In genomic region chr14:21088687-21089086, GRCh38 we compare ENCODE assay signal across 19 cellular contexts. TPM values are rescaled to one million over a fixed set of nuclear protein-coding genes. Genes with fewer than 3 reads are reported as not detected.
DNase-seq lines count a peak whose midpoint lies in the region; ATAC-seq and TF ChIP-seq lines count a peak whose summit lies in the region.
"Had no signal": no experiment of that assay in that cellular context is flagged by ENCODE, and none has a peak within 500 bp of the region (broad histone marks: within the 10 kb centered on the region; RNA-seq: fewer than 3 reads in every experiment).

No MANE protein-coding gene starts in this region.

- no peaks in the 10 kb centered on the region for H3K9me3 ChIP-seq in BLaER1 treated with 17β-estradiol and CSF1 and Interleukin-3, amounts not matched to agents 10 nM and 100 nM (replicated peaks in 1 of 11)
- H3K9me3 ChIP-seq in CD8-positive, alpha-beta memory T cell (ENCODE audit: low read length) = no peaks in the 10 kb centered on the region
- H3K9me3 ChIP-seq in colonic mucosa = no peaks in the 10 kb centered on the region
- no peaks in the 10 kb centered on the region for H3K9me3 ChIP-seq in neural cell (ENCODE audit: low read length)
- H3K9me3 ChIP-seq in MM.1S (replicated peaks; ENCODE audit: insufficient read depth, low read length) = no peaks in the 10 kb centered on the region
- H3K9me3 ChIP-seq: esophagus muscularis mucosa, heart right ventricle, SJSA1 had no signal

- no peak for DNase-seq in CD8-positive, alpha-beta memory T cell
- DNase-seq in colonic mucosa (no peak), MM.1S (no peak), coronary artery (ENCODE audit: low spot score) (no peak), left ventricle myocardium superior (no peak)
- DNase-seq: activated CD4-positive, alpha-beta T cell treated with anti-CD3 and anti-CD28 coated beads, Interleukin-2, amount 50 U/mL, for 1 hour; amygdala; cortex of kidney; heart right ventricle; islet precursor cell; NCI-H2081 treated with DMSO at 0.1 percent for 48 hours; NCI-H526 treated with DMSO at 0.1 percent for 48 hours; trophoblast cell had no signal

- H3K4me3 ChIP-seq in BLaER1 treated with 17β-estradiol and CSF1 and Interleukin-3, amounts not matched to agents 10 nM and 100 nM = no peak overlapping the region
- no peak overlapping the region for H3K4me3 ChIP-seq in CD8-positive, alpha-beta memory T cell (ENCODE audit: low read length)
- H3K4me3 ChIP-seq in colonic mucosa (no peak overlapping the region), neural cell (ENCODE audit: low read length) (no peak overlapping the region), MM.1S (ENCODE audit: low read length) (no peak overlapping the region), coronary artery (no peak overlapping the region)
- H3K4me3 ChIP-seq: esophagus muscularis mucosa, heart right ventricle, SJSA1 had no signal

- peaks cover 25 to 39% (median 34%) of the 10 kb centered on the region in 3 donors for H3K4me1 Mint-ChIP-seq in CD8-positive, alpha-beta memory T cell

- H3K79me2 ChIP-seq in neural cell (replicated peaks; ENCODE audit: insufficient read depth, low read length) (peaks cover 16% of the 10 kb centered on the region), MM.1S (ENCODE audit: low read length) (no peaks in the 10 kb centered on the region)

- CTCF ChIA-PET in CD8-positive, alpha-beta memory T cell (lab: Charles Lee) = interaction anchor here (1.1 to 5.5 kb wide), 7 partner anchors 12 to 74 kb away, joined by 3 to 89 read pairs (median 5); partner anchors contain the start of gene TMEM253

- TF ChIP-seq RAD21 in neural cell (conservative IDR thresholded peaks at IDR 0.05) = no peak

- H2AFZ ChIP-seq in neural cell (ENCODE audit: low read depth, low read length) = no peak overlapping the region
- no peak overlapping the region for H2AFZ ChIP-seq in MM.1S (ENCODE audit: low read length)

- peak overlapping the region in 6 of 11 experiments; percentile 8 to 84 (median 23); a peak in 7 of 22 replicates for H3K27ac ChIP-seq in BLaER1 treated with 17β-estradiol and CSF1 and Interleukin-3, amounts not matched to agents 10 nM and 100 nM
- no peak overlapping the region for H3K27ac ChIP-seq in CD8-positive, alpha-beta memory T cell (ENCODE audit: low read depth, low read length)
- H3K27ac ChIP-seq in colonic mucosa (peak overlapping the region; percentile 53), neural cell (ENCODE audit: low read length) (peak overlapping the region; percentile 94), MM.1S (ENCODE audit: low read length) (no peak overlapping the region), coronary artery (no peak overlapping the region)

- no peaks in the 10 kb centered on the region for H3K27me3 ChIP-seq in BLaER1 treated with 17β-estradiol and CSF1 and Interleukin-3, amounts not matched to agents 10 nM and 100 nM
- H3K27me3 ChIP-seq in CD8-positive, alpha-beta memory T cell (ENCODE audit: insufficient read depth, low read length, poor library complexity, severe bottlenecking) = no peaks in the 10 kb centered on the region
- H3K27me3 ChIP-seq in colonic mucosa = no peaks in the 10 kb centered on the region
- no peaks in the 10 kb centered on the region for H3K27me3 ChIP-seq in neural cell (ENCODE audit: insufficient read depth, low read depth, low read length)
- H3K27me3 ChIP-seq in MM.1S (replicated peaks; ENCODE audit: insufficient read depth, low read length) = no peaks in the 10 kb centered on the region
- H3K27me3 ChIP-seq: esophagus muscularis mucosa, heart right ventricle, SJSA1 had no signal

- H3K9me3 Mint-ChIP-seq in CD8-positive, alpha-beta memory T cell = no peaks in the 10 kb centered on the region

- intact Hi-C loops in colonic mucosa (cut with DNase I) = no loop called here
- intact Hi-C loops in left ventricle myocardium superior (cut with micrococcal nuclease) = no loop called here

- TF ChIP-seq EP300 in neural cell (conservative IDR thresholded peaks at IDR 0.05; ENCODE audit: poor library complexity, severe bottlenecking) = no peak

- H3K4me3 Mint-ChIP-seq in CD8-positive, alpha-beta memory T cell = no peak overlapping the region

- POLR2A ChIA-PET in CD8-positive, alpha-beta memory T cell (lab: Charles Lee) = no interaction called here

- H4K20me1 ChIP-seq in BLaER1 treated with 17β-estradiol and CSF1 and Interleukin-3, amounts not matched to agents 10 nM and 100 nM = peaks cover 5 to 75% (median 29%) of the 10 kb centered on the region in 11 experiments; a peak in 15 of 22 replicates
- no peaks in the 10 kb centered on the region for H4K20me1 ChIP-seq in neural cell (ENCODE audit: insufficient read depth)
- no peaks in the 10 kb centered on the region for H4K20me1 ChIP-seq in MM.1S (ENCODE audit: insufficient read depth, low read length)

- H3K4me1 ChIP-seq in BLaER1 treated with 17β-estradiol and CSF1 and Interleukin-3, amounts not matched to agents 10 nM and 100 nM = peaks cover 20 to 85% (median 61%) of the 10 kb centered on the region in 10 experiments
- H3K4me1 ChIP-seq in CD8-positive, alpha-beta memory T cell (ENCODE audit: insufficient read depth, low read length) = peaks cover 18% of the 10 kb centered on the region
- H3K4me1 ChIP-seq in colonic mucosa (peaks cover 4% of the 10 kb centered on the region), MM.1S (ENCODE audit: low read length) (no peaks in the 10 kb centered on the region)

- peak overlapping the region in 1 of 11 experiments; percentile 20; a peak in 2 of 22 replicates for H3K9ac ChIP-seq in BLaER1 treated with 17β-estradiol and CSF1 and Interleukin-3, amounts not matched to agents 10 nM and 100 nM
- peak overlapping the region; percentile 16 to 62 for H3K9ac ChIP-seq in colonic mucosa (ENCODE audit: low read depth in 2 of 2, low read length in 2 of 2)
- H3K9ac ChIP-seq in neural cell (ENCODE audit: low read length) = peak overlapping the region; percentile 46
- no peak overlapping the region for H3K9ac ChIP-seq in MM.1S (ENCODE audit: low read length)

- TF ChIP-seq CTCF in colonic mucosa (IDR thresholded peaks at IDR 0.05) (no peak), neural cell (IDR thresholded peaks at IDR 0.05; ENCODE audit: poor library complexity, severe bottlenecking) (no peak), MM.1S (IDR thresholded peaks at IDR 0.05; ENCODE audit: low read length) (no peak), coronary artery (IDR thresholded peaks at IDR 0.05) (no peak)

- peaks cover 33 to 88% (median 69%) of the 10 kb centered on the region in 11 experiments for H3K36me3 ChIP-seq in BLaER1 treated with 17β-estradiol and CSF1 and Interleukin-3, amounts not matched to agents 10 nM and 100 nM
- H3K36me3 ChIP-seq in CD8-positive, alpha-beta memory T cell (ENCODE audit: insufficient read depth, low read length) = no peaks in the 10 kb centered on the region
- H3K36me3 ChIP-seq in colonic mucosa = no peaks in the 10 kb centered on the region
- H3K36me3 ChIP-seq in neural cell (ENCODE audit: insufficient read depth, low read length) = peaks cover 15% of the 10 kb centered on the region
- no peaks in the 10 kb centered on the region for H3K36me3 ChIP-seq in MM.1S (replicated peaks; ENCODE audit: insufficient read depth, low read length)

- H3K27ac Mint-ChIP-seq in CD8-positive, alpha-beta memory T cell = peak overlapping the region; percentile 74 to 99 (median 95)

- H3F3A ChIP-seq in neural cell (ENCODE audit: insufficient read depth, low read length, poor library complexity, severe bottlenecking) (peaks cover 22% of the 10 kb centered on the region), MM.1S (ENCODE audit: insufficient read depth, low read length) (no peaks in the 10 kb centered on the region)

- H3K9me2 ChIP-seq in neural cell (ENCODE audit: insufficient read depth, low read length) (no peaks in the 10 kb centered on the region), MM.1S (replicated peaks; ENCODE audit: insufficient read depth, low read length) (no peaks in the 10 kb centered on the region)

- peaks cover 0 to 1% (median 0%) of the 10 kb centered on the region in 3 donors for H3K36me3 Mint-ChIP-seq in CD8-positive, alpha-beta memory T cell

- no peak for ATAC-seq in left ventricle myocardium superior
- ATAC-seq: heart right ventricle had no signal

- peak overlapping the region in 8 of 11 experiments; percentile 37 to 61 (median 46); a peak in 10 of 22 replicates for H3K4me2 ChIP-seq in BLaER1 treated with 17β-estradiol and CSF1 and Interleukin-3, amounts not matched to agents 10 nM and 100 nM
- no peak overlapping the region for H3K4me2 ChIP-seq in neural cell (ENCODE audit: low read length)
- H3K4me2 ChIP-seq in MM.1S (ENCODE audit: low read depth, low read length) = no peak overlapping the region

- no peaks in the 10 kb centered on the region for H3K27me3 Mint-ChIP-seq in CD8-positive, alpha-beta memory T cell

TF ChIP-seq in neural cell, 6 proteins besides CTCF, POLR2A, EP300 and RAD21 (continues in another document):
- TF ChIP-seq MXI1 (conservative IDR thresholded peaks at IDR 0.05; ENCODE audit: poor library complexity, severe bottlenecking) = no peak
- peak; percentile 7 for TF ChIP-seq POLR2AphosphoS5 (IDR thresholded peaks at IDR 0.05)

RNA-seq across cellular contexts. Expression of gene ZNF219, which starts 9.8 kb away (rescaled TPM):
- 1 to 10 TPM; 7.0 to 8.2 TPM for total RNA-seq in CD8-positive, alpha-beta memory T cell
- polyA plus RNA-seq in CD8-positive, alpha-beta memory T cell = 1.3 TPM
- total RNA-seq in colonic mucosa = 10 to 100 TPM; 44.0 to 79.6 TPM
- 40.6 and 51.2 TPM in 2 replicates for polyA plus RNA-seq in neural cell
- polyA minus RNA-seq in neural cell = 38.7 and 39.8 TPM in 2 replicates
- 57.0 TPM for total RNA-seq in left ventricle myocardium superior

RNA-seq across cellular contexts. Expression of gene TMEM253, which starts 12.2 kb away (rescaled TPM):
- total RNA-seq in CD8-positive, alpha-beta memory T cell = not detected
- polyA plus RNA-seq in CD8-positive, alpha-beta memory T cell = not detected
- total RNA-seq in colonic mucosa (10 to 100 TPM; 28.8 to 48.3 TPM), left ventricle myocardium superior (0.20 TPM)
- polyA plus RNA-seq in neural cell = 0.26 TPM in 1 of 2 replicates, not detected in the other
- polyA minus RNA-seq in neural cell = not detected in 2 replicates
- total RNA-seq: Daoy, posterior vena cava, SJSA1 had no signal

RNA-seq across cellular contexts. Expression of gene ARHGEF40, which starts 18.6 kb away (rescaled TPM):
- total RNA-seq in CD8-positive, alpha-beta memory T cell = under 1 TPM; 0.16 to 0.39 TPM
- polyA plus RNA-seq in CD8-positive, alpha-beta memory T cell = 0.40 TPM
- total RNA-seq in colonic mucosa (10 to 100 TPM; 49.5 to 66.9 TPM), left ventricle myocardium superior (23.1 TPM)
- polyA plus RNA-seq in neural cell = 28.9 and 32.4 TPM in 2 replicates
- polyA minus RNA-seq in neural cell = 23.9 and 30.2 TPM in 2 replicates

RNA-seq across cellular contexts. Expression of gene RNASE8, which starts 31.1 kb away (rescaled TPM):
- total RNA-seq in CD8-positive, alpha-beta memory T cell = not detected
- polyA plus RNA-seq in CD8-positive, alpha-beta memory T cell = not detected
- not detected for total RNA-seq in colonic mucosa
- not detected in 2 replicates for polyA plus RNA-seq in neural cell
- polyA minus RNA-seq in neural cell = not detected in 2 replicates
- total RNA-seq in left ventricle myocardium superior = not detected
- total RNA-seq: Daoy, esophagus muscularis mucosa, heart right ventricle, posterior vena cava, SJSA1 had no signal
- polyA plus RNA-seq: heart right ventricle had no signal

RNA-seq across cellular contexts. Expression of gene RNASE7, which starts 46.5 kb away (rescaled TPM):
- not detected for total RNA-seq in CD8-positive, alpha-beta memory T cell
- polyA plus RNA-seq in CD8-positive, alpha-beta memory T cell = not detected
- total RNA-seq in colonic mucosa (under 1 TPM; 0.16 to 0.30 TPM), left ventricle myocardium superior (not detected)
- not detected in 2 replicates for polyA plus RNA-seq in neural cell
- not detected in 2 replicates for polyA minus RNA-seq in neural cell
- total RNA-seq: Daoy, esophagus muscularis mucosa, heart right ventricle, posterior vena cava, SJSA1 had no signal

Comparison
In these comparisons a context has a peak if more than half of its experiments do, and no peak if none do; other contexts are left out.
1. H3K27ac ChIP-seq: peak in BLaER1 treated with 17β-estradiol and CSF1 and Interleukin-3, amounts not matched to agents 10 nM and 100 nM (6 of 11), colonic mucosa (single experiment) and neural cell (single experiment); none in CD8-positive, alpha-beta memory T cell (single experiment), MM.1S (single experiment) and coronary artery (0 of 2).
2. H3K4me2 ChIP-seq: peak in BLaER1 treated with 17β-estradiol and CSF1 and Interleukin-3, amounts not matched to agents 10 nM and 100 nM (8 of 11); none in neural cell (single experiment) and MM.1S (single experiment).
3. RNA of gene TMEM253, which starts 12.2 kb away (total RNA-seq): 28.8 to 48.3 TPM in colonic mucosa; 0.20 TPM in left ventricle myocardium superior (single experiment) and not detected in CD8-positive, alpha-beta memory T cell; every median in the first group is over 10 times any median in the second.
4. RNA of gene ARHGEF40, which starts 18.6 kb away (total RNA-seq): 49.5 to 66.9 TPM in colonic mucosa and 23.1 TPM in left ventricle myocardium superior (single experiment); 0.16 to 0.39 TPM in CD8-positive, alpha-beta memory T cell; every median in the first group is over 10 times any median in the second.